1 cellular context compared by ENCODE assay signal in the genomic region with DNA sequence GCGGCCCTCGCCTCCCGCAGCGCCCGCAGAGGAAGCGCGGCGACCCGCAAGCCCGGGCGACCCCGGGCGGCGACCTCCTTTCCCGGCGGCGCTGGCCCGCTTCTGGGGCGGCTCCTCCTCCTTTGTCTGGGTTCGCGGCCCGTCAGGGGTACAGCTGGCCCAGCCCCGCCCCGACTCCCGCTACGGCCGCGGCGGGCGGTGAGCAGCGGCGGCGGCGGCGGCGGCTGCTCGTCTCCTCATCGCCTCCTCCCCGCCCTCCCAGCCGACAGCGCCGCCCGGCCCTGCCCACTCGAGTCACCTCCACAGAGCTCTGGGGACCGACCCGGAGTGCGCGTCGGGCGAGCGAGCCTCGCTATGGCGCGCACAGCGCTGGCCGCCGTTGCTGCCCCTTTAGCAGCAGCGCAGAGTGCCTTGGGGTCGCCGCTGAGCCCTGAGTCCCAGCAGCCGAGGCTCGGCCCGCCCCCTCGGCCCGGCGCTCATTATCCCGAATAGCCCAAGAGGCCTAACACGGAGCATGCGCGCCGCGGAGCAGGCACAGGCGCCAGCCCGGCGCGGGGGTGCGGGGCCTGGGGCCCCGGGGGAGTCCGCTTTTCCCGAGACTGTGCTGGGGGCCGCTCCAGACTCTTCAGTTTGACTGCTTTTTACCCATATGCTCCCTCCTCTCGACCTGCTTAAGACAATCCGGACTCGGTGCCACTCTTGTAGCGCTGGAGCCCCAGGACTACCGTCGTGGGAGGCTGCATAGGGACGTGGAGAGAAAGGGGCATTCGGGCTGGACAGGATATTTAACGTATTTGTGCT.
TF ChIP-seq lines count a peak whose summit lies in the region.

Gene SOS2, minus strand, starts transcription at position 104 of the 801 bp plus-strand sequence. CDS start 295 bp downstream, outside the sequence.

TF ChIP-seq in Ishikawa, 13 proteins besides CTCF, POLR2A, EP300 and RAD21 (continued from another document):
- no peak; the same call in 1 of the 2 replicates for TF ChIP-seq MAX (IDR thresholded peaks at IDR 0.05)
- TF ChIP-seq TAF1 (IDR thresholded peaks at IDR 0.05; ENCODE audit: low read depth) = peak; percentile 38; the same call in 1 of the 2 replicates
- no peak for TF ChIP-seq EGR1 (IDR thresholded peaks at IDR 0.05)
